Comparison of ENCODE assay signal across 28 cellular contexts in the genomic region with DNA sequence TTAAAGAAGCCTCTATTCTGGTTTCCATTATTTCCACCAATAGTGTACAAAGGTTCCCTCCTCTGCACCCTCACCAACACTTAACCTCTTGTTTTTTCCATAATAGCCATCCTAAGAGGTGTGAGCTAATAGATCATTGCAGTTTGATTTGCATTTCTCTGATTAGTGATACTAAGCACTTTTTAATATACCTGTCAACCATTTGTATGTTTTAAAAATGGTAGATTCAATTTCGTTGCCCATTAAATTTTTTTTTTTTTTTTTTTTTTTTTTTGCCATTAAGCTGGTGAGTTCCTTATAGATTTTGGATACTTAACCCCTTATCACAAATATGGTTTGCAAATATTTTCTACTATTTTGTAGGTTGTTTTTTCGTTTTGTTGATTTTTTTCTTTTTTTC.
"Had no signal": no experiment of that assay in that cellular context is flagged by ENCODE, and none has a peak within 500 bp of the region (broad histone marks: within the 10 kb centered on the region; RNA-seq: fewer than 3 reads in every experiment).

No MANE protein-coding gene starts in this region.

- DNase-seq: activated CD4-positive, alpha-beta T cell treated with anti-CD3 and anti-CD28 coated beads, Interleukin-2, amount 10 ng/mL, durations not matched to agents 24 days and 14 days; activated CD4-positive, alpha-beta T cell treated with anti-CD3 and anti-CD28 coated beads, Interleukin-2, amount 50 U/mL, for 4 hours; activated CD8-positive, alpha-beta T cell treated with anti-CD3 and anti-CD28 coated beads for 36 hours; activated gamma-delta T cell; activated naive CD4-positive, alpha-beta T cell treated with Interleukin-2 at 50 U/mL for 16 hours; activated T-cell treated with anti-CD3 and anti-CD28 coated beads, Interleukin-2, amount 50 U/mL, for 1 hour; activated T-cell treated with anti-CD3 and anti-CD28 coated beads, Interleukin-2, amount 50 U/mL, for 72 hours; adrenal gland; anterior cingulate cortex; central memory CD4-positive, alpha-beta T cell; NCI-H1105; NCI-H1417 treated with DMSO at 0.1 percent for 48 hours; NCI-H187 treated with DMSO at 0.1 percent for 48 hours; NCI-H2081; NCI-H2171 treated with DMSO at 0.1 percent for 48 hours; NCI-H2227 treated with DMSO at 0.1 percent for 48 hours; NCI-H446; NCI-H526 treated with DMSO at 0.1 percent for 48 hours; NCI-H774; SHP77; SJCRH30 had no signal

- H3K9me3 Mint-ChIP-seq: activated CD4-positive, alpha-beta T cell treated with anti-CD3 and anti-CD28 coated beads, Interleukin-2, amount 10 ng/mL, durations not matched to agents 24 days and 14 days; activated CD8-positive, alpha-beta T cell treated with anti-CD3 and anti-CD28 coated beads for 36 hours; activated naive CD4-positive, alpha-beta T cell treated with anti-CD3 and anti-CD28 coated beads, Interleukin-2, amount 50 U/mL, for 24 hours; brain; T-helper 2 cell treated with Interferon-gamma antibody and Interleukin-4, amounts not matched to agents 5 μg/mL and 100 μg/mL, for 36 hours had no signal

- ATAC-seq: activated CD8-positive, alpha-beta T cell treated with anti-CD3 and anti-CD28 coated beads for 36 hours; activated T-cell treated with anti-CD3 and anti-CD28 coated beads, Interleukin-2, amount 50 U/mL, for 72 hours; activated T-helper 17 cell treated with anti-CD3 and anti-CD28 coated beads, Interleukin-2, amount 50 U/mL, for 72 hours had no signal

- H3K4me1 ChIP-seq: SJCRH30 had no signal

- H3K9me3 ChIP-seq: adrenal gland, SJCRH30 had no signal

- H3K4me3 Mint-ChIP-seq: activated CD4-positive, alpha-beta T cell treated with anti-CD3 and anti-CD28 coated beads, Interleukin-2, amount 10 ng/mL, durations not matched to agents 24 days and 14 days; activated CD8-positive, alpha-beta T cell treated with anti-CD3 and anti-CD28 coated beads for 36 hours; activated naive CD4-positive, alpha-beta T cell treated with anti-CD3 and anti-CD28 coated beads, Interleukin-2, amount 50 U/mL, for 24 hours; activated T-cell treated with anti-CD3 and anti-CD28 coated beads, Interleukin-2, amount 50 U/mL, for 72 hours; activated T-helper 17 cell treated with anti-CD3 and anti-CD28 coated beads, Interleukin-2, amount 50 U/mL, for 72 hours; T-helper 2 cell treated with Interferon-gamma antibody and Interleukin-4, amounts not matched to agents 5 μg/mL and 100 μg/mL, for 36 hours had no signal

- H3K27me3 Mint-ChIP-seq: activated CD4-positive, alpha-beta T cell treated with anti-CD3 and anti-CD28 coated beads, Interleukin-2, amount 10 ng/mL, durations not matched to agents 24 days and 14 days; activated CD8-positive, alpha-beta T cell treated with anti-CD3 and anti-CD28 coated beads for 36 hours; activated naive CD4-positive, alpha-beta T cell treated with anti-CD3 and anti-CD28 coated beads, Interleukin-2, amount 50 U/mL, for 24 hours; activated T-helper 17 cell treated with anti-CD3 and anti-CD28 coated beads, Interleukin-2, amount 50 U/mL, for 72 hours had no signal

- H3K27me3 ChIP-seq: adrenal gland, SJCRH30 had no signal

- H3K27ac Mint-ChIP-seq: activated CD4-positive, alpha-beta T cell treated with anti-CD3 and anti-CD28 coated beads, Interleukin-2, amount 10 ng/mL, durations not matched to agents 24 days and 14 days; activated CD8-positive, alpha-beta T cell treated with anti-CD3 and anti-CD28 coated beads for 36 hours; activated T-helper 17 cell treated with anti-CD3 and anti-CD28 coated beads, Interleukin-2, amount 50 U/mL, for 72 hours; T-helper 2 cell treated with Interferon-gamma antibody and Interleukin-4, amounts not matched to agents 5 μg/mL and 100 μg/mL, for 36 hours had no signal

- FAIRE-seq: bronchial epithelial cell, TTC549 had no signal

- H3K27ac ChIP-seq: adrenal gland, SJCRH30, SK-N-MC had no signal

- H3K4me3 ChIP-seq: adrenal gland, SJCRH30, SK-N-MC had no signal
